ENCODE assay signal across 23 cellular contexts in the genomic region with DNA sequence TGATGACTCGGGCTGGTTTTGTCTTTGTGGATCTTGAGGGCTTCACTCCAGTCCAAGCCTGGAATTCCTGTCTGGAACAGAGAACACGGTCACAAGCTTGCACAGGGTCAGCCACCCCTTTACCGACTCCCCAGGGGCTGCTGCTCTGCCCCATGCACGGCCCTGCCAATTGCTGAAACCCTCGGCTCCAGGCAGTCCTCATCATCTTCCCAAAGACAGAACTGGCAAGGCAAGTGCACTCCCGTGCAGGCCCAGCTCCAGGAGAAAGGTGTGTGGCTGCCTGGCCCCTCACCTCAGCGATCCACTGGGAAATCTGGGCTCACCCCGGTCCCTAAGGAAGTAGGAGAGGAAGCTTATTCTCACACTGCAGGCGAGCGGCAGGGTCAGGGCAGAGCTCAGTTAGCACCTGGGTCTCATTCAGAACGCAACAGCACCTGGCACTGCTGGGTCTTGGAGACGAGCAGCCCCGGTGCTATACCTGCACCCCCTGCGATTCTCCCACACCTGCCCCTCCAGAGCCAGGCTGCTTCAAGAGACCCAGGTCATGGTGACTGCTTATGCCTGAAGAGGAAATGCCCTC.
"Had no signal": no experiment of that assay in that cellular context is flagged by ENCODE, and none has a peak within 500 bp of the region (broad histone marks: within the 10 kb centered on the region; RNA-seq: fewer than 3 reads in every experiment).

No MANE protein-coding gene starts in this region.

- H3K36me3 Mint-ChIP-seq: activated naive CD4-positive, alpha-beta T cell treated with anti-CD3 and anti-CD28 coated beads, Interleukin-2, amount 50 U/mL, for 72 hours had no signal

- H3K27ac Mint-ChIP-seq: activated CD8-positive, alpha-beta T cell treated with anti-CD3 and anti-CD28 coated beads for 36 hours; T-cell had no signal

- H3K27me3 Mint-ChIP-seq: activated CD8-positive, alpha-beta T cell treated with anti-CD3 and anti-CD28 coated beads for 36 hours; T-cell had no signal

- H3K9me3 Mint-ChIP-seq: activated CD8-positive, alpha-beta T cell treated with anti-CD3 and anti-CD28 coated beads for 36 hours; activated naive CD4-positive, alpha-beta T cell treated with anti-CD3 and anti-CD28 coated beads, Interleukin-2, amount 50 U/mL, for 72 hours; T-cell had no signal

- H3K4me3 Mint-ChIP-seq: activated CD8-positive, alpha-beta T cell treated with anti-CD3 and anti-CD28 coated beads for 36 hours; neural progenitor cell; T-cell had no signal

- DNase-seq: activated CD4-positive, alpha-beta T cell treated with anti-CD3 and anti-CD28 coated beads for 48 hours; activated CD4-positive, CD25-positive, alpha-beta regulatory T cell; activated CD8-positive, alpha-beta T cell treated with anti-CD3 and anti-CD28 coated beads for 36 hours; activated gamma-delta T cell; activated T-cell treated with anti-CD3 and anti-CD28 coated beads, Interleukin-2, amount 50 U/mL, for 1 hour; amniotic stem cell; body of pancreas; effector CD8-positive, alpha-beta T cell; gastrocnemius medialis; kidney; left lung; mammary epithelial cell; sigmoid colon; stimulated activated CD8-positive, alpha-beta memory T cell treated with anti-CD3 and anti-CD28 coated beads, Interleukin-4, amount 100 ng/mL, for 48 hours; stimulated activated naive CD8-positive, alpha-beta T cell treated with anti-CD3 and anti-CD28 coated beads, Interleukin-15, Interleukin-2, amounts not matched to agents 100 U/mL and 50 U/mL, for 24 hours; T-cell; T-helper 9 cell; transverse colon; uterus had no signal

- ATAC-seq: activated CD8-positive, alpha-beta T cell treated with anti-CD3 and anti-CD28 coated beads for 36 hours; body of pancreas; esophagus mucosa; gastrocnemius medialis; left lung; SK-N-SH treated with all-trans-retinoic acid at 6 μM for 48 hours; stimulated activated naive CD8-positive, alpha-beta T cell treated with anti-CD3 and anti-CD28 coated beads, Interleukin-15, Interleukin-2, amounts not matched to agents 100 U/mL and 50 U/mL, for 24 hours; T-cell had no signal
